1 cellular context compared by ENCODE assay signal in genomic region chr12:30914986-30915591, GRCh38.
TF ChIP-seq lines count a peak whose summit lies in the region.

No MANE protein-coding gene starts in this region.

TF ChIP-seq in GM23338, 12 proteins besides CTCF, POLR2A, EP300 and RAD21 (continued from another document):
- TF ChIP-seq EZH2phosphoT487 (IDR thresholded peaks at IDR 0.05; ENCODE audit: unreplicated experiment) (no peak), ZNF331 (CRISPR knock-in tag; IDR thresholded peaks at IDR 0.05; ENCODE audit: low read depth) (no peak), STAT1 (IDR thresholded peaks at IDR 0.05; ENCODE audit: unreplicated experiment) (no peak), ETS1 (IDR thresholded peaks at IDR 0.05) (no peak), REST (IDR thresholded peaks at IDR 0.05; ENCODE audit: unreplicated experiment) (no peak), JUNB (IDR thresholded peaks at IDR 0.05; ENCODE audit: unreplicated experiment) (no peak), NANOG (IDR thresholded peaks at IDR 0.05; ENCODE audit: borderline replicate concordance) (no peak), CREB1 (CRISPR knock-in tag; IDR thresholded peaks at IDR 0.05; ENCODE audit: low read depth) (no peak)
- TF ChIP-seq, protein P1, sequence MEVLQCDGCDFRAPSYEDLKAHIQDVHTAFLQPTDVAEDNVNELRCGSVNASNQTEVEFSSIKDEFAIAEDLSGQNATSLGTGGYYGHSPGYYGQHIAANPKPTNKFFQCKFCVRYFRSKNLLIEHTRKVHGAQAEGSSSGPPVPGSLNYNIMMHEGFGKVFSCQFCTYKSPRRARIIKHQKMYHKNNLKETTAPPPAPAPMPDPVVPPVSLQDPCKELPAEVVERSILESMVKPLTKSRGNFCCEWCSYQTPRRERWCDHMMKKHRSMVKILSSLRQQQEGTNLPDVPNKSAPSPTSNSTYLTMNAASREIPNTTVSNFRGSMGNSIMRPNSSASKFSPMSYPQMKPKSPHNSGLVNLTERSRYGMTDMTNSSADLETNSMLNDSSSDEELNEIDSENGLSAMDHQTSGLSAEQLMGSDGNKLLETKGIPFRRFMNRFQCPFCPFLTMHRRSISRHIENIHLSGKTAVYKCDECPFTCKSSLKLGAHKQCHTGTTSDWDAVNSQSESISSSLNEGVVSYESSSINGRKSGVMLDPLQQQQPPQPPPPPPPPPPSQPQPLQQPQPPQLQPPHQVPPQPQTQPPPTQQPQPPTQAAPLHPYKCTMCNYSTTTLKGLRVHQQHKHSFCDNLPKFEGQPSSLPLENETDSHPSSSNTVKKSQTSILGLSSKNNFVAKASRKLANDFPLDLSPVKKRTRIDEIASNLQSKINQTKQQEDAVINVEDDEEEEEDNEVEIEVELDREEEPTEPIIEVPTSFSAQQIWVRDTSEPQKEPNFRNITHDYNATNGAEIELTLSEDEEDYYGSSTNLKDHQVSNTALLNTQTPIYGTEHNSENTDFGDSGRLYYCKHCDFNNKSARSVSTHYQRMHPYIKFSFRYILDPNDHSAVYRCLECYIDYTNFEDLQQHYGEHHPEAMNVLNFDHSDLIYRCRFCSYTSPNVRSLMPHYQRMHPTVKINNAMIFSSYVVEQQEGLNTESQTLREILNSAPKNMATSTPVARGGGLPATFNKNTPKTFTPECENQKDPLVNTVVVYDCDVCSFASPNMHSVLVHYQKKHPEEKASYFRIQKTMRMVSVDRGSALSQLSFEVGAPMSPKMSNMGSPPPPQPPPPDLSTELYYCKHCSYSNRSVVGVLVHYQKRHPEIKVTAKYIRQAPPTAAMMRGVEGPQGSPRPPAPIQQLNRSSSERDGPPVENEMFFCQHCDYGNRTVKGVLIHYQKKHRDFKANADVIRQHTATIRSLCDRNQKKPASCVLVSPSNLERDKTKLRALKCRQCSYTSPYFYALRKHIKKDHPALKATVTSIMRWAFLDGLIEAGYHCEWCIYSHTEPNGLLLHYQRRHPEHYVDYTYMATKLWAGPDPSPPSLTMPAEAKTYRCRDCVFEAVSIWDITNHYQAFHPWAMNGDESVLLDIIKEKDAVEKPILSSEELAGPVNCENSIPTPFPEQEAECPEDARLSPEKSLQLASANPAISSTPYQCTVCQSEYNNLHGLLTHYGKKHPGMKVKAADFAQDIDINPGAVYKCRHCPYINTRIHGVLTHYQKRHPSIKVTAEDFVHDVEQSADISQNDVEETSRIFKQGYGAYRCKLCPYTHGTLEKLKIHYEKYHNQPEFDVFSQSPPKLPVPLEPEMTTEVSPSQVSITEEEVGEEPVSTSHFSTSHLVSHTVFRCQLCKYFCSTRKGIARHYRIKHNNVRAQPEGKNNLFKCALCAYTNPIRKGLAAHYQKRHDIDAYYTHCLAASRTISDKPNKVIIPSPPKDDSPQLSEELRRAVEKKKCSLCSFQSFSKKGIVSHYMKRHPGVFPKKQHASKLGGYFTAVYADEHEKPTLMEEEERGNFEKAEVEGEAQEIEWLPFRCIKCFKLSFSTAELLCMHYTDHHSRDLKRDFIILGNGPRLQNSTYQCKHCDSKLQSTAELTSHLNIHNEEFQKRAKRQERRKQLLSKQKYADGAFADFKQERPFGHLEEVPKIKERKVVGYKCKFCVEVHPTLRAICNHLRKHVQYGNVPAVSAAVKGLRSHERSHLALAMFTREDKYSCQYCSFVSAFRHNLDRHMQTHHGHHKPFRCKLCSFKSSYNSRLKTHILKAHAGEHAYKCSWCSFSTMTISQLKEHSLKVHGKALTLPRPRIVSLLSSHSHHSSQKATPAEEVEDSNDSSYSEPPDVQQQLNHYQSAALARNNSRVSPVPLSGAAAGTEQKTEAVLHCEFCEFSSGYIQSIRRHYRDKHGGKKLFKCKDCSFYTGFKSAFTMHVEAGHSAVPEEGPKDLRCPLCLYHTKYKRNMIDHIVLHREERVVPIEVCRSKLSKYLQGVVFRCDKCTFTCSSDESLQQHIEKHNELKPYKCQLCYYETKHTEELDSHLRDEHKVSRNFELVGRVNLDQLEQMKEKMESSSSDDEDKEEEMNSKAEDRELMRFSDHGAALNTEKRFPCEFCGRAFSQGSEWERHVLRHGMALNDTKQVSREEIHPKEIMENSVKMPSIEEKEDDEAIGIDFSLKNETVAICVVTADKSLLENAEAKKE (CRISPR knock-in tag; IDR thresholded peaks at IDR 0.05): no peak
